ENCODE assay signal across 1 cellular context in the genomic region with DNA sequence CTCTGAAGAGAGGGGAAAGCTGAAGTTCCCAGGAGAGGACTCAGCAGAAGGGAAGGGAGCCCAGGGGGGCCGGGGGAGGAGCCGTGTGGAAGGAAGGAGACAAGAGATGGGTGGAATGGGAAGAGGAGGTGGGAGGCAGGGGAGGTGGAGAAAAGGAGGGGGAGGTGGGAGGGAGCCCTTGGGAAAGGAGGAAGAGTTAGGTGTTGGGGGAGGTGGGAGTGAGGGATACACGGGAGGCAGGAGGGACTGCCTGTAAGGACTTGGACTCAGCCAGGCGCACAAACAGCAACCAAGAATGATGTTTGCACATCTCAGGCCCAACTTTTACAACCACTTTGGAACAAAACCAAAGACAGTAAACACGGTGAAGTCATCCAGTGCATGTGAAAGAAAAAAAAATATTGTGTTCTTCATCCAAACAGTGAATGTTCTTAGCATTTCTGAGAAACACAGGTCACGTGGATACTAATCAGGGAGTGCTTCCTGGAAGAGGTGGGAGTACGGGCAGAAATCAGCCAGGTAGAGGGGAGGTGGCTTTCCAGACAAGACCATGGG.
TF ChIP-seq lines count a peak whose summit lies in the region.

No MANE protein-coding gene starts in this region.

TF ChIP-seq in HepG2, 621 proteins besides CTCF, POLR2A, EP300 and RAD21:
- TF ChIP-seq FOXA1 (IDR thresholded peaks at IDR 0.05): no peak
- TF ChIP-seq FOXA1 (CRISPR knock-in tag; IDR thresholded peaks at IDR 0.05): 0 out of 2 replicates have a peak, but pooled peaks have one; percentile 11
- TF ChIP-seq ZFP36 (IDR thresholded peaks at IDR 0.05; ENCODE audit: borderline replicate concordance, low read depth, low read length, partially characterized antibody): peak; percentile 80
- TF ChIP-seq SRSF9 (IDR thresholded peaks at IDR 0.05; ENCODE audit: borderline replicate concordance, insufficient read depth, low read depth, low read length, poor library complexity, severe bottlenecking): no peak
- 0 out of 2 replicates have a peak, but pooled peaks have one; percentile 39 for TF ChIP-seq ZMYM3 (CRISPR knock-in tag; IDR thresholded peaks at IDR 0.05)
